8 cellular contexts compared by ENCODE assay signal in the genomic region with DNA sequence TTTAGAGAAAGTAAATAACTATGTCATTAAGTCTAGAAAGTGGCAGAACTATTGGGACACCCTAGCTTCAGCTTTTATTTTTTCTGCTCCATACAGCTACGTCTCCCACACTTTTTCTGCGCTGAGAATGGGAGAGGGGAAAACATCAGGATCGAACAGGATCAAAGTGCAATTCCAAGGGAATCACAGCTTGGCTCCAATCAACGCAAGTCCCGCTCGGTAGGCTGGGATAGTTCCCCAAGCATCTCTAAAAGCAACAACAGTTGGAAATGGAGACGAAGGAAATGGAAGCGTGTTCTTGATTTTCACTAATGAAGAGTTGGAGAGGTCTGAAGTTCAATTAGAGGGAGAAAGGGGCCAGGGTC. TPM values are rescaled to one million over a fixed set of nuclear protein-coding genes. Genes with fewer than 3 reads are reported as not detected.
DNase-seq lines count a peak whose midpoint lies in the region; ATAC-seq and TF ChIP-seq lines count a peak whose summit lies in the region.

No MANE protein-coding gene starts in this region.

- no peaks in the 10 kb centered on the region for H3K9me3 ChIP-seq in HEK293 (ENCODE audit: control insufficient read depth, insufficient read depth, low read depth, low read length)
- no peaks in the 10 kb centered on the region for H3K9me3 ChIP-seq in iPS DF 6.9 (ENCODE audit: control insufficient read depth, insufficient read depth, low read length)

- H3K9me3 Mint-ChIP-seq in activated T-helper 1 cell treated with anti-CD3 and anti-CD28 coated beads, Interleukin-12 subunit alpha, Interleukin-12 subunit beta, Interleukin-2, Interleukin-4 antibody, amounts not matched to agents 30 ng/mL and 10 ng/mL and 1 ng/mL, durations not matched to agents 14 hours and 24 hours and 36 hours, result no peaks in the 10 kb centered on the region
- H3K9me3 Mint-ChIP-seq in stimulated activated effector memory CD8-positive, alpha-beta T cell treated with anti-CD3 and anti-CD28 coated beads, Interleukin-12 subunit alpha, Interleukin-12 subunit beta, amount 100 ng/mL, for 72 hours, result no peaks in the 10 kb centered on the region

- POLR2A ChIA-PET in HEK293 (lab: Yijun Ruan, JAX), result interaction anchor here (0.6 to 3.1 kb wide), 10 partner anchors 8 to 412 kb away, joined by 3 to 11 read pairs (median 4); partner anchors contain the start of genes GALE, PITHD1 and PNRC2

- no peak for TF ChIP-seq CTCF in HEK293 (tag by site-specific recombination; IDR thresholded peaks at IDR 0.05)

- H3K4me3 Mint-ChIP-seq in activated T-helper 1 cell treated with anti-CD3 and anti-CD28 coated beads, Interleukin-12 subunit alpha, Interleukin-12 subunit beta, Interleukin-2, Interleukin-4 antibody, amounts not matched to agents 30 ng/mL and 10 ng/mL and 1 ng/mL, durations not matched to agents 14 hours and 24 hours and 36 hours, result peak overlapping the region; percentile 94
- H3K4me3 Mint-ChIP-seq in stimulated activated effector memory CD8-positive, alpha-beta T cell treated with anti-CD3 and anti-CD28 coated beads, Interleukin-12 subunit alpha, Interleukin-12 subunit beta, amount 100 ng/mL, for 72 hours, result peak overlapping the region; percentile 89

- H3K4me1 Mint-ChIP-seq in activated T-helper 1 cell treated with anti-CD3 and anti-CD28 coated beads, Interleukin-12 subunit alpha, Interleukin-12 subunit beta, Interleukin-2, Interleukin-4 antibody, amounts not matched to agents 30 ng/mL and 10 ng/mL and 1 ng/mL, durations not matched to agents 14 hours and 24 hours and 36 hours (ENCODE audit: low read depth), result peaks cover 15% of the 10 kb centered on the region
- peaks cover 24% of the 10 kb centered on the region for H3K4me1 Mint-ChIP-seq in stimulated activated effector memory CD8-positive, alpha-beta T cell treated with anti-CD3 and anti-CD28 coated beads, Interleukin-12 subunit alpha, Interleukin-12 subunit beta, amount 100 ng/mL, for 72 hours

- H3K4me3 ChIP-seq in HEK293 (ENCODE audit: low read depth, low read length) (peak overlapping the region; percentile 97), iPS DF 6.9 (ENCODE audit: low read length) (peak overlapping the region; percentile 90)

- H3K36me3 Mint-ChIP-seq in activated T-helper 1 cell treated with anti-CD3 and anti-CD28 coated beads, Interleukin-12 subunit alpha, Interleukin-12 subunit beta, Interleukin-2, Interleukin-4 antibody, amounts not matched to agents 30 ng/mL and 10 ng/mL and 1 ng/mL, durations not matched to agents 14 hours and 24 hours and 36 hours (ENCODE audit: low read depth), result no peaks in the 10 kb centered on the region
- H3K36me3 Mint-ChIP-seq in stimulated activated effector memory CD8-positive, alpha-beta T cell treated with anti-CD3 and anti-CD28 coated beads, Interleukin-12 subunit alpha, Interleukin-12 subunit beta, amount 100 ng/mL, for 72 hours, result peaks cover 28% of the 10 kb centered on the region

- intact Hi-C loops in activated T-helper 1 cell treated with anti-CD3 and anti-CD28 coated beads, Interleukin-12 subunit alpha, Interleukin-12 subunit beta, Interleukin-2, Interleukin-4 antibody, amounts not matched to agents 30 ng/mL and 10 ng/mL and 1 ng/mL, durations not matched to agents 14 hours and 24 hours and 36 hours (cut with micrococcal nuclease), result loop anchor here (1.0 kb wide), 6 partner anchors 14 to 456 kb away; partner anchors contain the start of genes FUCA1, GALE, PITHD1 and PNRC2

- H3K27me3 ChIP-seq in iPS DF 6.9 (ENCODE audit: control insufficient read depth, insufficient read depth, low read length), result no peaks in the 10 kb centered on the region

- CTCF ChIA-PET in HEK293 (lab: Yijun Ruan, JAX), result interaction anchor here (0.7 to 5.7 kb wide), 6 partner anchors 11 to 92 kb away, joined by 3 to 80 read pairs (median 6); partner anchors contain the start of gene PITHD1

- ATAC-seq in stimulated activated effector memory CD8-positive, alpha-beta T cell treated with anti-CD3 and anti-CD28 coated beads, Interleukin-12 subunit alpha, Interleukin-12 subunit beta, amount 100 ng/mL, for 72 hours, result no peak
- no peak for ATAC-seq in HG02588 (IDR thresholded peaks at IDR 0.05; ENCODE audit: unreplicated experiment)

- DNase-seq in activated T-helper 1 cell treated with anti-CD3 and anti-CD28 coated beads, Interleukin-12 subunit alpha, Interleukin-12 subunit beta, Interleukin-2, Interleukin-4 antibody, amounts not matched to agents 30 ng/mL and 10 ng/mL and 1 ng/mL, durations not matched to agents 14 hours and 24 hours and 36 hours (ENCODE audit: low spot score), result no peak
- no peak for DNase-seq in iPS DF 6.9 (ENCODE audit: low read depth, low spot score)
- DNase-seq in stimulated activated effector memory CD8-positive, alpha-beta T cell treated with anti-CD3 and anti-CD28 coated beads, Interleukin-12 subunit alpha, Interleukin-12 subunit beta, amount 100 ng/mL, for 72 hours (ENCODE audit: low spot score in 2 of 2), result no peak
- no peak for DNase-seq in NCI-H2171 treated with DMSO at 0.1 percent for 48 hours (lab: John Stamatoyannopoulos, UW)
- no peak for DNase-seq in SW 1271 (lab: John Stamatoyannopoulos, UW)
- DNase-seq in middle frontal gyrus (ENCODE audit: extremely low spot score, low spot score), result no peak

- H3K27ac ChIP-seq in HEK293 (ENCODE audit: extremely low read depth, low read depth, low read length), result peak overlapping the region; percentile 57
- H3K27ac ChIP-seq in iPS DF 6.9 (ENCODE audit: low read length), result no peak overlapping the region

- no peaks in the 10 kb centered on the region for H3K27me3 Mint-ChIP-seq in activated T-helper 1 cell treated with anti-CD3 and anti-CD28 coated beads, Interleukin-12 subunit alpha, Interleukin-12 subunit beta, Interleukin-2, Interleukin-4 antibody, amounts not matched to agents 30 ng/mL and 10 ng/mL and 1 ng/mL, durations not matched to agents 14 hours and 24 hours and 36 hours (ENCODE audit: insufficient read depth)

- H3K27ac Mint-ChIP-seq in activated T-helper 1 cell treated with anti-CD3 and anti-CD28 coated beads, Interleukin-12 subunit alpha, Interleukin-12 subunit beta, Interleukin-2, Interleukin-4 antibody, amounts not matched to agents 30 ng/mL and 10 ng/mL and 1 ng/mL, durations not matched to agents 14 hours and 24 hours and 36 hours, result peak overlapping the region; percentile 89
- H3K27ac Mint-ChIP-seq in stimulated activated effector memory CD8-positive, alpha-beta T cell treated with anti-CD3 and anti-CD28 coated beads, Interleukin-12 subunit alpha, Interleukin-12 subunit beta, amount 100 ng/mL, for 72 hours, result peak overlapping the region; percentile 98

- no CpG with 5 or more reads among the region's 8 CpGs for WGBS in iPS DF 6.9 (ENCODE audit: insufficient coverage, insufficient read length)

- H3K4me1 ChIP-seq in HEK293 (ENCODE audit: control insufficient read depth, insufficient read depth, low read length), result no peaks in the 10 kb centered on the region
- no peaks in the 10 kb centered on the region for H3K4me1 ChIP-seq in iPS DF 6.9 (ENCODE audit: control insufficient read depth, insufficient read depth, low read length)

- no peaks in the 10 kb centered on the region for H3K36me3 ChIP-seq in HEK293 (ENCODE audit: control insufficient read depth in 2 of 2, insufficient read depth in 1 of 2, low read length in 2 of 2)
- no peaks in the 10 kb centered on the region for H3K36me3 ChIP-seq in iPS DF 6.9 (ENCODE audit: control insufficient read depth, insufficient read depth, low read length)

TF ChIP-seq in HEK293, 187 proteins besides CTCF, POLR2A, EP300 and RAD21 (continues in another document):
- TF ChIP-seq PRDM1 (tag by site-specific recombination; IDR thresholded peaks at IDR 0.05) (peak; percentile 91), ZNF488 (tag by site-specific recombination; IDR thresholded peaks at IDR 0.05) (no peak), ZNF239 (tag by site-specific recombination; IDR thresholded peaks at IDR 0.05) (no peak), ZNF621 (tag by site-specific recombination; IDR thresholded peaks at IDR 0.05) (no peak), ZNF202 (tag by site-specific recombination; IDR thresholded peaks at IDR 0.05; ENCODE audit: borderline replicate concordance) (no peak)

RNA-seq across cellular contexts. Expression of gene HMGCL, which starts 0.5 kb away (rescaled TPM):
- 18.5 and 19.9 TPM in 2 replicates for total RNA-seq in activated T-helper 1 cell treated with anti-CD3 and anti-CD28 coated beads, Interleukin-12 subunit alpha, Interleukin-12 subunit beta, Interleukin-2, Interleukin-4 antibody, amounts not matched to agents 30 ng/mL and 10 ng/mL and 1 ng/mL, durations not matched to agents 14 hours and 24 hours and 36 hours

RNA-seq across cellular contexts. Expression of gene GALE, which starts 24.1 kb away (rescaled TPM):
- total RNA-seq in activated T-helper 1 cell treated with anti-CD3 and anti-CD28 coated beads, Interleukin-12 subunit alpha, Interleukin-12 subunit beta, Interleukin-2, Interleukin-4 antibody, amounts not matched to agents 30 ng/mL and 10 ng/mL and 1 ng/mL, durations not matched to agents 14 hours and 24 hours and 36 hours, result 62.4 and 63.4 TPM in 2 replicates

RNA-seq across cellular contexts. Expression of gene LYPLA2, which starts 33.7 kb away (rescaled TPM):
- 91.4 and 96.1 TPM in 2 replicates for total RNA-seq in activated T-helper 1 cell treated with anti-CD3 and anti-CD28 coated beads, Interleukin-12 subunit alpha, Interleukin-12 subunit beta, Interleukin-2, Interleukin-4 antibody, amounts not matched to agents 30 ng/mL and 10 ng/mL and 1 ng/mL, durations not matched to agents 14 hours and 24 hours and 36 hours

RNA-seq across cellular contexts. Expression of gene FUCA1, which starts 43.4 kb away (rescaled TPM):
- 3.5 TPM in 2 replicates for total RNA-seq in activated T-helper 1 cell treated with anti-CD3 and anti-CD28 coated beads, Interleukin-12 subunit alpha, Interleukin-12 subunit beta, Interleukin-2, Interleukin-4 antibody, amounts not matched to agents 30 ng/mL and 10 ng/mL and 1 ng/mL, durations not matched to agents 14 hours and 24 hours and 36 hours

RNA-seq across cellular contexts. Expression of gene PITHD1, which starts 46.5 kb away (rescaled TPM):
- total RNA-seq in activated T-helper 1 cell treated with anti-CD3 and anti-CD28 coated beads, Interleukin-12 subunit alpha, Interleukin-12 subunit beta, Interleukin-2, Interleukin-4 antibody, amounts not matched to agents 30 ng/mL and 10 ng/mL and 1 ng/mL, durations not matched to agents 14 hours and 24 hours and 36 hours, result 83.2 and 83.4 TPM in 2 replicates
